ENCODE assay signal across 24 cellular contexts in genomic region chr16:1347962-1348361, GRCh38. TPM values are rescaled to one million over a fixed set of nuclear protein-coding genes. Genes with fewer than 3 reads are reported as not detected.
"Had no signal": no experiment of that assay in that cellular context is flagged by ENCODE, and none has a peak within 500 bp of the region (broad histone marks: within the 10 kb centered on the region; RNA-seq: fewer than 3 reads in every experiment).

No MANE protein-coding gene starts in this region.

- H3K27ac ChIP-seq: coronary artery, dorsolateral prefrontal cortex, esophagus muscularis mucosa, foreskin keratinocyte, gastrocnemius medialis, heart right ventricle, left lung, lower lobe of right lung had no signal

- ATAC-seq: gastrocnemius medialis, heart right ventricle, left cardiac atrium, left lung, left ventricle myocardium superior, lower lobe of right lung, mucosa of descending colon had no signal

- H3K4me3 Mint-ChIP-seq: mesothelial cell of epicardium had no signal

- H3K9me3 ChIP-seq: esophagus muscularis mucosa, gastrocnemius medialis, heart right ventricle, left lung, lower lobe of right lung, mucosa of descending colon had no signal

- FAIRE-seq: colon, endothelial cell of umbilical vein, islet of Langerhans, keratinocyte had no signal

- H3K27ac Mint-ChIP-seq: mesothelial cell of epicardium had no signal

- DNase-seq: dermis blood vessel endothelial cell; dorsolateral prefrontal cortex; effector CD4-positive, alpha-beta T cell; effector memory CD4-positive, alpha-beta T cell; gastrocnemius medialis; glutamatergic neuron; head of caudate nucleus; heart right ventricle; hippocampal formation; left cardiac atrium; left ventricle myocardium superior; lower lobe of right lung; mesenchymal stem cell; mucosa of descending colon; naive B cell had no signal

- H3K27me3 Mint-ChIP-seq: naive B cell had no signal

- H3K4me3 ChIP-seq: coronary artery, dorsolateral prefrontal cortex, esophagus muscularis mucosa, gastrocnemius medialis, heart right ventricle, left lung, lower lobe of right lung, mucosa of descending colon had no signal

- H3K27me3 ChIP-seq: dorsolateral prefrontal cortex, esophagus muscularis mucosa, foreskin keratinocyte, gastrocnemius medialis, heart right ventricle, left lung had no signal

- H3K36me3 Mint-ChIP-seq: mesothelial cell of epicardium, naive B cell had no signal

RNA-seq across cellular contexts. Expression of gene BAIAP3, which starts 14.5 kb away (rescaled TPM):
- polyA plus RNA-seq: keratinocyte had no signal
